Comparison of ENCODE assay signal across 8 cellular contexts in genomic region chr9:136399176-136400037, GRCh38. TPM values are rescaled to one million over a fixed set of nuclear protein-coding genes. Genes with fewer than 3 reads are reported as not detected.
A peak's percentile ranks its signal among the peaks of the same experiment; 100 is the strongest.
DNase-seq lines count a peak whose midpoint lies in the region; FAIRE-seq and TF ChIP-seq lines count a peak whose summit lies in the region.

No MANE protein-coding gene starts in this region.

- peak overlapping the region; percentile 93 for H3K4me3 Mint-ChIP-seq in activated naive CD8-positive, alpha-beta T cell treated with anti-CD3 and anti-CD28 coated beads for 36 hours

- no peaks in the 10 kb centered on the region for H3K9me3 ChIP-seq in OCI-LY3 (ENCODE audit: insufficient read depth, low read length)
- no peaks in the 10 kb centered on the region for H3K9me3 ChIP-seq in iPS-15b (ENCODE audit: control insufficient read depth, insufficient read depth, low read length)
- no peaks in the 10 kb centered on the region for H3K9me3 ChIP-seq in small intestine (ENCODE audit: control insufficient read depth, low read depth)

- H3K27me3 ChIP-seq in H7 (ENCODE audit: control insufficient read depth, insufficient read depth, low read length): no peaks in the 10 kb centered on the region
- H3K27me3 ChIP-seq in OCI-LY3 (ENCODE audit: low read depth, low read length): no peaks in the 10 kb centered on the region
- H3K27me3 ChIP-seq in iPS-15b (ENCODE audit: control insufficient read depth, insufficient read depth, low read length): no peaks in the 10 kb centered on the region
- no peaks in the 10 kb centered on the region for H3K27me3 ChIP-seq in small intestine (ENCODE audit: control insufficient read depth in 2 of 2, insufficient read depth in 2 of 2, low read length in 2 of 2)

- peaks cover 55% of the 10 kb centered on the region for H3K79me2 ChIP-seq in OCI-LY3 (ENCODE audit: low read length)

- DNase-seq in Daoy (ENCODE audit: low read depth): peak; percentile 51
- DNase-seq in H7: peak; percentile 87
- peak; percentile 55 for DNase-seq in activated naive CD8-positive, alpha-beta T cell treated with anti-CD3 and anti-CD28 coated beads for 36 hours
- peak; percentile 46 for DNase-seq in small intestine
- DNase-seq in SIG-M5 treated with dmso at 0.1 percent for 504 hours (lab: John Stamatoyannopoulos, UW; ENCODE audit: unreplicated experiment): no peak
- DNase-seq in epidermal melanocyte (ENCODE audit: insufficient read length, low spot score): no peak

- no peak for FAIRE-seq in small intestine (lab: Jason Lieb, UNC)

- H3K36me3 ChIP-seq in H7 (replicated peaks; ENCODE audit: control insufficient read depth, insufficient read depth, low read length) (peaks cover 43% of the 10 kb centered on the region), OCI-LY3 (replicated peaks; ENCODE audit: low read depth, low read length) (peaks cover 54% of the 10 kb centered on the region), iPS-15b (ENCODE audit: control insufficient read depth, insufficient read depth, low read length) (peaks cover 54% of the 10 kb centered on the region), small intestine (ENCODE audit: control insufficient read depth in 2 of 2, insufficient read depth in 2 of 2, low read length in 2 of 2) (peaks cover 2 to 7% of the 10 kb centered on the region in 2 donors)

- peaks cover 13% of the 10 kb centered on the region for H4K20me1 ChIP-seq in OCI-LY3 (ENCODE audit: insufficient read depth, low read length)

- H3K4me3 ChIP-seq in H7 (ENCODE audit: insufficient read depth, low read depth, low read length) (peak overlapping the region; percentile 86), OCI-LY3 (ENCODE audit: low read length) (peak overlapping the region; percentile 92), iPS-15b (ENCODE audit: low read depth, low read length) (peak overlapping the region; percentile 84), small intestine (ENCODE audit: low read depth in 1 of 2, low read length in 2 of 2) (peak overlapping the region; percentile 76 to 80)

- H3K4me1 Mint-ChIP-seq in activated naive CD8-positive, alpha-beta T cell treated with anti-CD3 and anti-CD28 coated beads for 36 hours: peaks cover 37% of the 10 kb centered on the region

- peaks cover 55% of the 10 kb centered on the region for H3K36me3 Mint-ChIP-seq in activated naive CD8-positive, alpha-beta T cell treated with anti-CD3 and anti-CD28 coated beads for 36 hours

- H2AFZ ChIP-seq in OCI-LY3 (ENCODE audit: low read depth, low read length): no peak overlapping the region

- TF ChIP-seq CTCF in OCI-LY3 (IDR thresholded peaks at IDR 0.05; ENCODE audit: low read depth, low read length): no peak

- H3K9ac ChIP-seq in OCI-LY3 (ENCODE audit: low read length) (peak overlapping the region; percentile 86), iPS-15b (ENCODE audit: low read depth, low read length) (peak overlapping the region; percentile 87)

- peak overlapping the region; percentile 61 for H3K27ac ChIP-seq in OCI-LY3 (ENCODE audit: low read length)
- no peak overlapping the region for H3K27ac ChIP-seq in small intestine (ENCODE audit: low read depth in 1 of 2, low read length in 1 of 2)

- H3K9me3 Mint-ChIP-seq in activated naive CD8-positive, alpha-beta T cell treated with anti-CD3 and anti-CD28 coated beads for 36 hours: no peaks in the 10 kb centered on the region

- 1% methylated on average over 56 to 67 of the region's 67 CpGs for WGBS in small intestine, 3 donors

- no peaks in the 10 kb centered on the region for H3K27me3 Mint-ChIP-seq in activated naive CD8-positive, alpha-beta T cell treated with anti-CD3 and anti-CD28 coated beads for 36 hours

- H3K4me1 ChIP-seq in OCI-LY3 (ENCODE audit: low read length) (peaks cover 30% of the 10 kb centered on the region), iPS-15b (ENCODE audit: control insufficient read depth, insufficient read depth, low read length) (peaks cover 3% of the 10 kb centered on the region), small intestine (ENCODE audit: control insufficient read depth in 2 of 2, insufficient read depth in 1 of 2, low read depth in 1 of 2, low read length in 1 of 2) (peaks cover 0 to 6% of the 10 kb centered on the region in 2 donors)

- peak overlapping the region; percentile 94 for H3K4me2 ChIP-seq in OCI-LY3 (ENCODE audit: low read length)

- H3K27ac Mint-ChIP-seq in activated naive CD8-positive, alpha-beta T cell treated with anti-CD3 and anti-CD28 coated beads for 36 hours: peak overlapping the region; percentile 87

RNA-seq across cellular contexts. Expression of gene SNAPC4, which starts 0.6 kb away (rescaled TPM):
- 15.5 and 19.9 TPM in 2 replicates for total RNA-seq in Daoy (2014; rRNA removed; shearing (Covaris generic))
- total RNA-seq in H7 (2014; rRNA removed; shearing (Covaris generic)): 13.3 and 14.0 TPM in 2 replicates
- 10 to 100 TPM; 25.2 to 28.0 TPM for total RNA-seq in activated naive CD8-positive, alpha-beta T cell treated with anti-CD3 and anti-CD28 coated beads for 36 hours
- 1 to 10 TPM; 5.4 to 7.1 (median 5.6) TPM for polyA plus RNA-seq in small intestine

RNA-seq across cellular contexts. Expression of gene ENTR1, which starts 11.0 kb away (rescaled TPM):
- 85.3 and 88.0 TPM in 2 replicates for total RNA-seq in Daoy (2014; rRNA removed; shearing (Covaris generic))
- total RNA-seq in H7 (2014; rRNA removed; shearing (Covaris generic)): 116 and 141 TPM in 2 replicates
- 10 to 100 TPM; 55.4 to 58.2 TPM for total RNA-seq in activated naive CD8-positive, alpha-beta T cell treated with anti-CD3 and anti-CD28 coated beads for 36 hours
- polyA plus RNA-seq in small intestine: 10 to 100 TPM; 22.7 to 37.8 (median 25.7) TPM

RNA-seq across cellular contexts. Expression of gene PMPCA, which starts 11.1 kb away (rescaled TPM):
- total RNA-seq in Daoy (2014; rRNA removed; shearing (Covaris generic)): 85.3 and 129 TPM in 2 replicates
- 95.7 and 100 TPM in 2 replicates for total RNA-seq in H7 (2014; rRNA removed; shearing (Covaris generic))
- total RNA-seq in activated naive CD8-positive, alpha-beta T cell treated with anti-CD3 and anti-CD28 coated beads for 36 hours: 100 to 1,000 TPM; 124 to 130 TPM
- polyA plus RNA-seq in small intestine: 10 to 100 TPM; 34.7 to 51.1 (median 46.7) TPM

RNA-seq across cellular contexts. Expression of gene CARD9, which starts 25.9 kb away (rescaled TPM):
- 0.36 and 1.1 TPM in 2 replicates for total RNA-seq in Daoy (2014; rRNA removed; shearing (Covaris generic))
- 0.15 and 0.28 TPM in 2 replicates for total RNA-seq in H7 (2014; rRNA removed; shearing (Covaris generic))
- total RNA-seq in activated naive CD8-positive, alpha-beta T cell treated with anti-CD3 and anti-CD28 coated beads for 36 hours: 1 to 10 TPM; 1.5 to 1.8 TPM
- polyA plus RNA-seq in small intestine: 1 to 10 TPM; 1.8 to 3.8 (median 2.0) TPM

RNA-seq across cellular contexts. Expression of gene DNLZ, which starts 35.9 kb away (rescaled TPM):
- total RNA-seq in Daoy (2014; rRNA removed; shearing (Covaris generic)): 100 and 120 TPM in 2 replicates
- 11.2 and 20.2 TPM in 2 replicates for total RNA-seq in H7 (2014; rRNA removed; shearing (Covaris generic))
- total RNA-seq in activated naive CD8-positive, alpha-beta T cell treated with anti-CD3 and anti-CD28 coated beads for 36 hours: 10 to 100 TPM; 24.9 to 26.2 TPM
- polyA plus RNA-seq in small intestine: 10 to 100 TPM in 1 of 3 donors, 1 to 10 TPM in 2; 8.5 to 12.5 (median 9.5) TPM

Comparison
In these comparisons a context has a peak if more than half of its experiments do, and no peak if none do; other contexts are left out.
1. DNase-seq: peak in Daoy (single experiment), H7 (single experiment), activated naive CD8-positive, alpha-beta T cell treated with anti-CD3 and anti-CD28 coated beads for 36 hours (single experiment) and small intestine (single experiment); none in SIG-M5 treated with dmso at 0.1 percent for 504 hours (single experiment) and epidermal melanocyte (single experiment).
2. Peak in every context shown above with its lines, with median percentiles within 50 percentile points of each other: H3K4me3 ChIP-seq.